In the genomic region with DNA sequence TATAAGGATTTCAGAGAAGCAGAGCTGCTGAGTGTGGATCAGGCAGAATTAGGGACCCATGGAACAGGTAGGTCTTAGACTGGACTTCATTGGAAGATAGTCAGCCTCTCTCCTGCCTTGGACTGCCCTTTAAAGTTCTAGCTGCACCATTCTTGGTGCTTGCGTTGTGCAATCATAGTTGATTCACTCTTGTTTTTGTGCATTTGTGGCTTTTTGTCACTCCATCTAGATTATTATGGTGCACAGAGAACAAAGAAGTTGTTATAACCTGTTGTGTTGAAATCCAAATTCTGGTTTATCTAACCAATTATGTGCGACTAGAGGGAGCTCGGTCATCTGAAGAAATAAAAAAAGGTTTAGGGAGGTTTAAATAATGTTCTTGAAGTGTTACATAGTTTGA, we compare ENCODE assay signal across 1 cellular context.
TF ChIP-seq lines count a peak whose summit lies in the region.

No MANE protein-coding gene starts in this region.

TF ChIP-seq in HepG2, 621 proteins besides CTCF, POLR2A, EP300 and RAD21:
- peak; percentile 30; the same call in 1 of the 2 replicates for TF ChIP-seq CEBPB (IDR thresholded peaks at IDR 0.05; ENCODE audit: borderline replicate concordance, low read depth, low read length)
- no peak for TF ChIP-seq SAP130 (CRISPR knock-in tag; IDR thresholded peaks at IDR 0.05; ENCODE audit: low read depth)
